10 cellular contexts compared by ENCODE assay signal in genomic region chr6:125924169-125924568, GRCh38. TPM values are rescaled to one million over a fixed set of nuclear protein-coding genes. Genes with fewer than 3 reads are reported as not detected.
DNase-seq lines count a peak whose midpoint lies in the region; ATAC-seq, FAIRE-seq and TF ChIP-seq lines count a peak whose summit lies in the region.
"Had no signal": no experiment of that assay in that cellular context is flagged by ENCODE, and none has a peak within 500 bp of the region (broad histone marks: within the 10 kb centered on the region; RNA-seq: fewer than 3 reads in every experiment).

No MANE protein-coding gene starts in this region.

- peak overlapping the region in 2 of 11 experiments; percentile 45 to 54; a peak in 4 of 22 replicates for H3K27ac ChIP-seq in BLaER1 treated with 17β-estradiol and CSF1 and Interleukin-3, amounts not matched to agents 10 nM and 100 nM
- no peak overlapping the region for H3K27ac ChIP-seq in prostate gland
- no peak overlapping the region for H3K27ac ChIP-seq in kidney (ENCODE audit: low read depth in 2 of 2, low read length in 2 of 2)

- DNase-seq in GM12892 (ENCODE audit: insufficient read length): no peak
- no peak for DNase-seq in T-helper 2 cell treated with Interferon-gamma antibody and Interleukin-4, amounts not matched to agents 5 μg/mL and 100 μg/mL, for 36 hours (ENCODE audit: low spot score)
- peak; percentile 10 for DNase-seq in fibroblast of gingiva (ENCODE audit: low read depth)
- DNase-seq in prostate gland (ENCODE audit: low spot score): no peak
- DNase-seq in kidney: no peak
- DNase-seq: naive B cell, T1000 had no signal

- no peaks in the 10 kb centered on the region for H3K27me3 Mint-ChIP-seq in T-helper 2 cell treated with Interferon-gamma antibody and Interleukin-4, amounts not matched to agents 5 μg/mL and 100 μg/mL, for 36 hours (ENCODE audit: low read depth)
- H3K27me3 Mint-ChIP-seq: naive B cell had no signal

- H3K4me3 Mint-ChIP-seq in T-helper 2 cell treated with Interferon-gamma antibody and Interleukin-4, amounts not matched to agents 5 μg/mL and 100 μg/mL, for 36 hours: no peak overlapping the region
- H3K4me3 Mint-ChIP-seq: naive B cell had no signal

- FAIRE-seq in GM12892 (lab: Jason Lieb, UNC) (peak; percentile 38), kidney (lab: Jason Lieb, UNC) (no peak)

- peaks cover 22 to 88% (median 72%) of the 10 kb centered on the region in 11 experiments; a peak in 21 of 22 replicates for H3K36me3 ChIP-seq in BLaER1 treated with 17β-estradiol and CSF1 and Interleukin-3, amounts not matched to agents 10 nM and 100 nM
- H3K36me3 ChIP-seq in prostate gland: no peaks in the 10 kb centered on the region
- peaks cover 41 to 61% of the 10 kb centered on the region in 2 donors for H3K36me3 ChIP-seq in kidney (ENCODE audit: control insufficient read depth in 1 of 2, insufficient read depth in 2 of 2, low read length in 2 of 2)

- H3K9me3 Mint-ChIP-seq in T-helper 2 cell treated with Interferon-gamma antibody and Interleukin-4, amounts not matched to agents 5 μg/mL and 100 μg/mL, for 36 hours: no peaks in the 10 kb centered on the region
- H3K9me3 Mint-ChIP-seq: naive B cell had no signal

- H3K9me3 ChIP-seq in BLaER1 treated with 17β-estradiol and CSF1 and Interleukin-3, amounts not matched to agents 10 nM and 100 nM (replicated peaks in 1 of 11): no peaks in the 10 kb centered on the region
- H3K9me3 ChIP-seq in prostate gland (no peaks in the 10 kb centered on the region), kidney (ENCODE audit: control insufficient read depth in 1 of 2, low read length in 2 of 2) (no peaks in the 10 kb centered on the region)

- H3K27me3 ChIP-seq in BLaER1 treated with 17β-estradiol and CSF1 and Interleukin-3, amounts not matched to agents 10 nM and 100 nM: no peaks in the 10 kb centered on the region
- H3K27me3 ChIP-seq in prostate gland (replicated peaks; ENCODE audit: insufficient read depth): no peaks in the 10 kb centered on the region

- no peak for ATAC-seq in HG03442 (IDR thresholded peaks at IDR 0.05; ENCODE audit: unreplicated experiment)
- ATAC-seq: Panc1 had no signal

- peaks cover 39% of the 10 kb centered on the region for H3K4me1 Mint-ChIP-seq in T-helper 2 cell treated with Interferon-gamma antibody and Interleukin-4, amounts not matched to agents 5 μg/mL and 100 μg/mL, for 36 hours (ENCODE audit: low read depth)

- H4K20me1 ChIP-seq in BLaER1 treated with 17β-estradiol and CSF1 and Interleukin-3, amounts not matched to agents 10 nM and 100 nM: no peaks in the 10 kb centered on the region

- H3K9ac ChIP-seq in BLaER1 treated with 17β-estradiol and CSF1 and Interleukin-3, amounts not matched to agents 10 nM and 100 nM: no peak overlapping the region
- H3K9ac ChIP-seq in kidney (ENCODE audit: low read length in 2 of 2): no peak overlapping the region

- peaks cover 64% of the 10 kb centered on the region for H3K36me3 Mint-ChIP-seq in T-helper 2 cell treated with Interferon-gamma antibody and Interleukin-4, amounts not matched to agents 5 μg/mL and 100 μg/mL, for 36 hours (ENCODE audit: low read depth)

- intact Hi-C loops in prostate gland (cut with DNase I): no loop called here
- intact Hi-C loops in kidney (cut with DNase I): no loop called here

- TF ChIP-seq CTCF in prostate gland (IDR thresholded peaks at IDR 0.05) (no peak), kidney (IDR thresholded peaks at IDR 0.05; ENCODE audit: borderline replicate concordance, extremely low read depth, insufficient read depth) (no peak)

- H3K4me2 ChIP-seq in BLaER1 treated with 17β-estradiol and CSF1 and Interleukin-3, amounts not matched to agents 10 nM and 100 nM: peak overlapping the region; percentile 52 to 86 (median 71); a peak in 21 of 22 replicates

- H3K4me3 ChIP-seq in BLaER1 treated with 17β-estradiol and CSF1 and Interleukin-3, amounts not matched to agents 10 nM and 100 nM: peak overlapping the region in 1 of 10 experiments; percentile 9; a peak in 2 of 20 replicates
- no peak overlapping the region for H3K4me3 ChIP-seq in prostate gland
- no peak overlapping the region for H3K4me3 ChIP-seq in kidney (ENCODE audit: low read length in 2 of 2)

- H3K4me1 ChIP-seq in BLaER1 treated with 17β-estradiol and CSF1 and Interleukin-3, amounts not matched to agents 10 nM and 100 nM: peaks cover 31 to 79% (median 61%) of the 10 kb centered on the region in 10 experiments
- H3K4me1 ChIP-seq in prostate gland (replicated peaks): no peaks in the 10 kb centered on the region
- peaks cover 0 to 2% of the 10 kb centered on the region in 2 donors for H3K4me1 ChIP-seq in kidney (ENCODE audit: control insufficient read depth in 1 of 2, insufficient read depth in 1 of 2, low read depth in 1 of 2, low read length in 2 of 2)

- WGBS in prostate gland: 72% methylated on average over 2 of the region's 2 CpGs

- TF ChIP-seq POLR2A in GM12892 (IDR thresholded peaks at IDR 0.05; ENCODE audit: low read depth, low read length): no peak
- no peak for TF ChIP-seq POLR2A in prostate gland (IDR thresholded peaks at IDR 0.05)

- peak overlapping the region; percentile 70 for H3K27ac Mint-ChIP-seq in T-helper 2 cell treated with Interferon-gamma antibody and Interleukin-4, amounts not matched to agents 5 μg/mL and 100 μg/mL, for 36 hours

RNA-seq across cellular contexts. Expression of gene HINT3, which starts 32.4 kb away (rescaled TPM):
- polyA plus RNA-seq in GM12892 (2012; ENCODE audit: missing spikeins): 9.6 TPM
- total RNA-seq in prostate gland (10 to 100 TPM; 29.5 to 40.9 TPM), kidney (21.4 TPM)
- polyA plus RNA-seq in kidney (ENCODE audit: insufficient read depth, low read depth, low replicate concordance): 18.9 TPM
